Comparison of ENCODE assay signal across 1 cellular context in the genomic region with DNA sequence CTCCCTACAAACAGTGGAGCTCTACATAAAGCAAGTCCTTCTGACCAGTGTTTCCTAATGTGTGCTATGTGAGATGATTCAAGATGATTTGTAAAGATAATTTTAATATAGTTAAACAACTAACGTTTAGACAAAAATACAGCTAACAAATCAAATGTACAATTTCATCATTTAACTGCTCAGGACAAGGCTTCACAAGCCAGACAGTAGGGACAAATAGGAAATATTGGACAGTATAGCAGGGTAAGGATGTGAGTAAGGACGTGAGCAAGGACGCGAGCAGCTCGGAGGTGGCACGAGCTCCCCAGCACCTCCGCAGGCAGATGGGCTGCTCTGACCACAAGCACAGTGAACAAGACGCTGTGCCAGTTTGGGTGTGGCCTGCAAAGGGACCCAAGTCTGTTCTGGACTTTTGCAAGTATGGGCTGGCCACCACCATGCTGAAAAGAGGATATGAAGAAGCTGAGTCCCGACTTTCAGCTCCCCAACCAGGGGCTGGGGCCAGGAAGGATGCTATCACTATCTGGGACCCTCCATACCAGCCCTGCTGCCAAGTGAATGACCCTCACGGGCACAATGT.
TF ChIP-seq lines count a peak whose summit lies in the region.

No MANE protein-coding gene starts in this region.

TF ChIP-seq in WTC11, 78 proteins besides CTCF, POLR2A, EP300 and RAD21 (continued from another document):
- TF ChIP-seq ZNF532 (CRISPR knock-in tag; IDR thresholded peaks at IDR 0.05; ENCODE audit: borderline replicate concordance) (no peak), GRHL2 (CRISPR knock-in tag; IDR thresholded peaks at IDR 0.05; ENCODE audit: insufficient replicate concordance, severe bottlenecking) (no peak), E2F5 (CRISPR knock-in tag; IDR thresholded peaks at IDR 0.05) (no peak), ATF1 (CRISPR knock-in tag; IDR thresholded peaks at IDR 0.05) (no peak), NR1H2 (CRISPR knock-in tag; IDR thresholded peaks at IDR 0.05) (no peak), HMGXB4 (CRISPR knock-in tag; IDR thresholded peaks at IDR 0.05) (no peak), ZNF396 (CRISPR knock-in tag; IDR thresholded peaks at IDR 0.05; ENCODE audit: borderline replicate concordance) (no peak), MYBL2 (CRISPR knock-in tag; IDR thresholded peaks at IDR 0.05) (no peak), FOXP4 (CRISPR knock-in tag; IDR thresholded peaks at IDR 0.05) (no peak), ZNF232 (CRISPR knock-in tag; IDR thresholded peaks at IDR 0.05) (no peak), GABPB1 (CRISPR knock-in tag; IDR thresholded peaks at IDR 0.05) (no peak), USF1 (CRISPR knock-in tag; IDR thresholded peaks at IDR 0.05) (no peak), NFATC4 (CRISPR knock-in tag; IDR thresholded peaks at IDR 0.05) (no peak)
- TF ChIP-seq, protein P1, sequence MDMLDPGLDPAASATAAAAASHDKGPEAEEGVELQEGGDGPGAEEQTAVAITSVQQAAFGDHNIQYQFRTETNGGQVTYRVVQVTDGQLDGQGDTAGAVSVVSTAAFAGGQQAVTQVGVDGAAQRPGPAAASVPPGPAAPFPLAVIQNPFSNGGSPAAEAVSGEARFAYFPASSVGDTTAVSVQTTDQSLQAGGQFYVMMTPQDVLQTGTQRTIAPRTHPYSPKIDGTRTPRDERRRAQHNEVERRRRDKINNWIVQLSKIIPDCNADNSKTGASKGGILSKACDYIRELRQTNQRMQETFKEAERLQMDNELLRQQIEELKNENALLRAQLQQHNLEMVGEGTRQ (CRISPR knock-in tag; IDR thresholded peaks at IDR 0.05) = no peak
- TF ChIP-seq, protein P2, sequence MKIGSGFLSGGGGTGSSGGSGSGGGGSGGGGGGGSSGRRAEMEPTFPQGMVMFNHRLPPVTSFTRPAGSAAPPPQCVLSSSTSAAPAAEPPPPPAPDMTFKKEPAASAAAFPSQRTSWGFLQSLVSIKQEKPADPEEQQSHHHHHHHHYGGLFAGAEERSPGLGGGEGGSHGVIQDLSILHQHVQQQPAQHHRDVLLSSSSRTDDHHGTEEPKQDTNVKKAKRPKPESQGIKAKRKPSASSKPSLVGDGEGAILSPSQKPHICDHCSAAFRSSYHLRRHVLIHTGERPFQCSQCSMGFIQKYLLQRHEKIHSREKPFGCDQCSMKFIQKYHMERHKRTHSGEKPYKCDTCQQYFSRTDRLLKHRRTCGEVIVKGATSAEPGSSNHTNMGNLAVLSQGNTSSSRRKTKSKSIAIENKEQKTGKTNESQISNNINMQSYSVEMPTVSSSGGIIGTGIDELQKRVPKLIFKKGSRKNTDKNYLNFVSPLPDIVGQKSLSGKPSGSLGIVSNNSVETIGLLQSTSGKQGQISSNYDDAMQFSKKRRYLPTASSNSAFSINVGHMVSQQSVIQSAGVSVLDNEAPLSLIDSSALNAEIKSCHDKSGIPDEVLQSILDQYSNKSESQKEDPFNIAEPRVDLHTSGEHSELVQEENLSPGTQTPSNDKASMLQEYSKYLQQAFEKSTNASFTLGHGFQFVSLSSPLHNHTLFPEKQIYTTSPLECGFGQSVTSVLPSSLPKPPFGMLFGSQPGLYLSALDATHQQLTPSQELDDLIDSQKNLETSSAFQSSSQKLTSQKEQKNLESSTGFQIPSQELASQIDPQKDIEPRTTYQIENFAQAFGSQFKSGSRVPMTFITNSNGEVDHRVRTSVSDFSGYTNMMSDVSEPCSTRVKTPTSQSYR (CRISPR knock-in tag; IDR thresholded peaks at IDR 0.05) = no peak
- TF ChIP-seq, protein P3, sequence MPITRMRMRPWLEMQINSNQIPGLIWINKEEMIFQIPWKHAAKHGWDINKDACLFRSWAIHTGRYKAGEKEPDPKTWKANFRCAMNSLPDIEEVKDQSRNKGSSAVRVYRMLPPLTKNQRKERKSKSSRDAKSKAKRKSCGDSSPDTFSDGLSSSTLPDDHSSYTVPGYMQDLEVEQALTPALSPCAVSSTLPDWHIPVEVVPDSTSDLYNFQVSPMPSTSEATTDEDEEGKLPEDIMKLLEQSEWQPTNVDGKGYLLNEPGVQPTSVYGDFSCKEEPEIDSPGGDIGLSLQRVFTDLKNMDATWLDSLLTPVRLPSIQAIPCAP (CRISPR knock-in tag; IDR thresholded peaks at IDR 0.05) = no peak
TF ChIP-seq in WTC11: peak in this region for 0.
